Comparison of ENCODE assay signal across 22 cellular contexts in the genomic region with DNA sequence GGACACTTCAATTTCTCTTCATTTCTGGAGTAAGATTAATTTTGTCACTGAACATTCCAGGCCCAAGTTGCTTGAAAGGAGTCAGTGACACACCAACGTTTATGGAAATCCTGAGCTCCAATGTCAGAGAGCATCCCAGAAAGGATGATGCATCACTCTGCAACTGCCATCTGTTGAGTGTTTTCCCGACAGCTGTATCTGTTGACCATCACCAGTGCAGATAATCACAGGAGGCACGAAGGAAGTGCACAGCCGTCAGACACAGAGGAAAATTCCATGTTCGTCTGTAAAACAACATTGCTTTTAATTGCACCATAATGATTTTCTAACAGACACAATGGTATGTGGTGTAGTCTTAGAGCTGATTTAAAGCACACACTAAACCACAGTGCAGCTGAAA.
DNase-seq lines count a peak whose midpoint lies in the region; ATAC-seq and TF ChIP-seq lines count a peak whose summit lies in the region.
"Had no signal": no experiment of that assay in that cellular context is flagged by ENCODE, and none has a peak within 500 bp of the region (broad histone marks: within the 10 kb centered on the region; RNA-seq: fewer than 3 reads in every experiment).

No MANE protein-coding gene starts in this region.

- DNase-seq in DMS 273 (lab: John Stamatoyannopoulos, UW; ENCODE audit: unreplicated experiment) (peak; percentile 55), DMS 273 treated with DMSO at 0.1 percent for 48 hours (lab: John Stamatoyannopoulos, UW) (no peak), HT1080 (ENCODE audit: low read depth) (peak; percentile 16), amniotic epithelial cell (ENCODE audit: low read depth) (peak; percentile 74), osteoblast (ENCODE audit: insufficient read length, low spot score, missing footprints) (no peak)
- no peak for DNase-seq in activated effector memory CD4-positive, alpha-beta T cell treated with Interleukin-2 at 50 U/mL for 16 hours
- DNase-seq: activated CD4-positive, alpha-beta T cell treated with anti-CD3 and anti-CD28 coated beads, Interleukin-2, amount 50 U/mL, for 1 hour; activated naive CD4-positive, alpha-beta T cell treated with anti-CD3 and anti-CD28 coated beads, Interleukin-2, amount 50 U/mL, for 16 hours; NCI-H1436; NCI-H526; Peyer's patch; stimulated activated CD4-positive, alpha-beta T cell treated with anti-CD3 and anti-CD28 coated beads, Interleukin-12 subunit alpha, Interleukin-12 subunit beta, amount 100 ng/mL, for 4 hours; stimulated activated naive CD8-positive, alpha-beta T cell treated with anti-CD3 and anti-CD28 coated beads, Interleukin-15, Interleukin-2, amounts not matched to agents 100 U/mL and 50 U/mL, for 24 hours; SW 1271 had no signal

- H3K27me3 ChIP-seq in osteoblast (ENCODE audit: insufficient read depth, low read length) = no peaks in the 10 kb centered on the region
- H3K27me3 ChIP-seq: Peyer's patch had no signal

- H2AFZ ChIP-seq in osteoblast (ENCODE audit: low read length) = no peak overlapping the region

- no peak for ATAC-seq in HG02870 (IDR thresholded peaks at IDR 0.05; ENCODE audit: unreplicated experiment)
- ATAC-seq: esophagus mucosa; left lobe of liver; stimulated activated naive CD8-positive, alpha-beta T cell treated with anti-CD3 and anti-CD28 coated beads, Interleukin-15, Interleukin-2, amounts not matched to agents 100 U/mL and 50 U/mL, for 24 hours had no signal

- no peaks in the 10 kb centered on the region for H3K9me3 ChIP-seq in mesodermal cell (ENCODE audit: control insufficient read depth, low read length)
- no peaks in the 10 kb centered on the region for H3K9me3 ChIP-seq in osteoblast (ENCODE audit: low read depth, low read length)
- H3K9me3 ChIP-seq: Peyer's patch, prostate gland had no signal

- H3K36me3 ChIP-seq in mesodermal cell (ENCODE audit: control insufficient read depth, insufficient read depth, low read length) (no peaks in the 10 kb centered on the region), osteoblast (ENCODE audit: insufficient read depth, low read length) (no peaks in the 10 kb centered on the region)
- H3K36me3 ChIP-seq: Peyer's patch, prostate gland had no signal

- H3K4me2 ChIP-seq in osteoblast (ENCODE audit: insufficient read depth, low read length) = no peak overlapping the region
- H3K4me2 ChIP-seq: KMS-11 had no signal

- 41 to 46% methylated on average over 2 to 4 of the region's 5 CpGs for WGBS in mesodermal cell (ENCODE audit: insufficient coverage in 2 of 2), 2 experiments

- H3K27ac ChIP-seq in mesodermal cell (ENCODE audit: low read depth, low read length, severe bottlenecking) (peak overlapping the region; percentile 91), osteoblast (ENCODE audit: low read depth, low read length) (no peak overlapping the region)
- H3K27ac ChIP-seq: 22Rv1, C4-2B, KMS-11, Peyer's patch, prostate gland had no signal

- no peak for TF ChIP-seq CTCF in osteoblast (IDR thresholded peaks at IDR 0.05; ENCODE audit: extremely low read depth, low read depth, low read length)

- no peaks in the 10 kb centered on the region for H4K20me1 ChIP-seq in osteoblast (ENCODE audit: insufficient read depth, low read length)

- H3K4me1 ChIP-seq in mesodermal cell (ENCODE audit: control insufficient read depth, insufficient read depth, low read length, poor library complexity, severe bottlenecking) = peaks cover 17% of the 10 kb centered on the region
- H3K4me1 ChIP-seq in osteoblast (ENCODE audit: insufficient read depth, low read length) = no peaks in the 10 kb centered on the region
- H3K4me1 ChIP-seq: Peyer's patch, prostate gland had no signal

- H3K4me3 ChIP-seq in mesodermal cell (ENCODE audit: extremely low read depth, insufficient read depth, low read length, poor library complexity, severe bottlenecking) (no peak overlapping the region), osteoblast (ENCODE audit: insufficient read depth, low read length) (no peak overlapping the region)
- H3K4me3 ChIP-seq: Peyer's patch, prostate gland had no signal

- H3K79me2 ChIP-seq in osteoblast (ENCODE audit: insufficient read depth, low read length) = no peaks in the 10 kb centered on the region

Comparison
In these comparisons a context has a peak if more than half of its experiments do, and no peak if none do; other contexts are left out.
1. DNase-seq: peak in DMS 273 (single experiment), HT1080 (single experiment) and amniotic epithelial cell (single experiment); none in DMS 273 treated with DMSO at 0.1 percent for 48 hours (single experiment), osteoblast (single experiment) and activated effector memory CD4-positive, alpha-beta T cell treated with Interleukin-2 at 50 U/mL for 16 hours (single experiment).